In genomic region chr13:110634558-110634957, GRCh38 we compare ENCODE assay signal across 16 cellular contexts. TPM values are rescaled to one million over a fixed set of nuclear protein-coding genes. Genes with fewer than 3 reads are reported as not detected.
DNase-seq lines count a peak whose midpoint lies in the region; ATAC-seq and TF ChIP-seq lines count a peak whose summit lies in the region.
"Had no signal": no experiment of that assay in that cellular context is flagged by ENCODE, and none has a peak within 500 bp of the region (broad histone marks: within the 10 kb centered on the region; RNA-seq: fewer than 3 reads in every experiment).

No MANE protein-coding gene starts in this region.

- peak; percentile 11 for ATAC-seq in left lobe of liver
- no peak for ATAC-seq in HG03045 (IDR thresholded peaks at IDR 0.05; ENCODE audit: unreplicated experiment)
- ATAC-seq: activated naive CD8-positive, alpha-beta T cell treated with anti-CD3 and anti-CD28 coated beads, Interleukin-2, amount 50 U/mL, for 24 hours had no signal

- no peak for TF ChIP-seq CTCF in AG10803 (conservative IDR thresholded peaks at IDR 0.05; ENCODE audit: low read length)
- TF ChIP-seq CTCF in astrocyte of the cerebellum (IDR thresholded peaks at IDR 0.05; ENCODE audit: low read depth, low read length, missing control alignments), result no peak

- H3K4me3 ChIP-seq in AG10803 (ENCODE audit: low read length) (no peak overlapping the region), astrocyte of the cerebellum (ENCODE audit: low read depth, low read length) (no peak overlapping the region)
- H3K4me3 ChIP-seq: SJCRH30 had no signal

- DNase-seq in AG10803 (ENCODE audit: low read depth) (peak; percentile 15), LoVo (ENCODE audit: low spot score) (peak; percentile 8), astrocyte of the cerebellum (ENCODE audit: low read depth) (peak; percentile 54), left lobe of liver (ENCODE audit: low spot score) (no peak), G401 (ENCODE audit: low spot score) (no peak), NCI-H2171 treated with DMSO at 0.1 percent for 48 hours (lab: John Stamatoyannopoulos, UW) (no peak)
- DNase-seq in activated CD4-positive, alpha-beta T cell treated with anti-CD3 and anti-CD28 coated beads for 1 hour, result no peak
- DNase-seq: activated naive CD8-positive, alpha-beta T cell treated with anti-CD3 and anti-CD28 coated beads, Interleukin-2, amount 50 U/mL, for 24 hours; DMS79 treated with DMSO at 0.1 percent for 48 hours; Kasumi-1; kidney glomerular epithelial cell; NCI-H2029; NCI-H82; SJCRH30; stimulated activated CD4-positive, alpha-beta T cell treated with anti-CD3 and anti-CD28 coated beads, Interleukin-4, amount 100 ng/mL, for 1 hour had no signal

- in situ Hi-C loops in astrocyte of the cerebellum (cut with HindIII; ENCODE audit: low sequenced_read_pairs) (no loop called here), G401 (cut with HindIII; ENCODE audit: low sequenced_read_pairs) (no loop called here)

RNA-seq across cellular contexts. Expression of gene NAXD, which starts 19.2 kb away (rescaled TPM):
- total RNA-seq in left lobe of liver, result 34.4 TPM
- 22.8 and 23.1 TPM in 2 replicates for total RNA-seq in G401 (2014; rRNA removed; shearing (Covaris generic))

Comparison
In these comparisons a context has a peak if more than half of its experiments do, and no peak if none do; other contexts are left out.
1. DNase-seq: peak in AG10803 (single experiment), LoVo (single experiment) and astrocyte of the cerebellum (single experiment); none in left lobe of liver (single experiment), G401 (single experiment), activated CD4-positive, alpha-beta T cell treated with anti-CD3 and anti-CD28 coated beads for 1 hour (single experiment) and NCI-H2171 treated with DMSO at 0.1 percent for 48 hours (single experiment).